Comparison of ENCODE assay signal across 12 cellular contexts in genomic region chr18:56563568-56563967, GRCh38.
DNase-seq lines count a peak whose midpoint lies in the region; ATAC-seq and TF ChIP-seq lines count a peak whose summit lies in the region.
"Had no signal": no experiment of that assay in that cellular context is flagged by ENCODE, and none has a peak within 500 bp of the region (broad histone marks: within the 10 kb centered on the region; RNA-seq: fewer than 3 reads in every experiment).

No MANE protein-coding gene starts in this region.

- no peaks in the 10 kb centered on the region for H4K20me1 ChIP-seq in OCI-LY3 (ENCODE audit: insufficient read depth, low read length)

- H3K36me3 Mint-ChIP-seq in T-helper 2 cell treated with Interferon-gamma antibody and Interleukin-4, amounts not matched to agents 5 μg/mL and 100 μg/mL, for 36 hours (ENCODE audit: low read depth) = no peaks in the 10 kb centered on the region
- H3K36me3 Mint-ChIP-seq in CD4-positive, alpha-beta T cell (ENCODE audit: low read depth) = no peaks in the 10 kb centered on the region
- H3K36me3 Mint-ChIP-seq: IgD-negative memory B cell, naive B cell had no signal

- intact Hi-C loops in CD4-positive, alpha-beta T cell (cut with DNase I, micrococcal nuclease) = no loop called here

- H3K4me1 Mint-ChIP-seq in T-helper 2 cell treated with Interferon-gamma antibody and Interleukin-4, amounts not matched to agents 5 μg/mL and 100 μg/mL, for 36 hours (ENCODE audit: low read depth) = no peaks in the 10 kb centered on the region
- H3K4me1 Mint-ChIP-seq in CD4-positive, alpha-beta T cell (ENCODE audit: low read depth) = no peaks in the 10 kb centered on the region

- H3K9me3 ChIP-seq in OCI-LY3 (ENCODE audit: insufficient read depth, low read length) = no peaks in the 10 kb centered on the region
- no peaks in the 10 kb centered on the region for H3K9me3 ChIP-seq in CD4-positive, alpha-beta T cell (ENCODE audit: control insufficient read depth, low read length)

- peak overlapping the region; percentile 18; the same call in 1 of the 2 replicates for H2AFZ ChIP-seq in OCI-LY3 (ENCODE audit: low read depth, low read length)

- H3K27ac ChIP-seq in OCI-LY3 (ENCODE audit: low read length) = no peak overlapping the region
- no peak overlapping the region for H3K27ac ChIP-seq in CD4-positive, alpha-beta T cell (ENCODE audit: low read depth, low read length)

- H3K4me2 ChIP-seq in OCI-LY3 (ENCODE audit: low read length) = no peak overlapping the region

- H3K9ac ChIP-seq in OCI-LY3 (ENCODE audit: low read length) = no peak overlapping the region

- POLR2A ChIA-PET in CD4-positive, alpha-beta T cell (lab: Charles Lee) = no interaction called here

- H3K79me2 ChIP-seq in OCI-LY3 (ENCODE audit: low read length) = no peaks in the 10 kb centered on the region

- peaks cover 45% of the 10 kb centered on the region for H3K4me1 ChIP-seq in OCI-LY3 (ENCODE audit: low read length)

- no peaks in the 10 kb centered on the region for H3K27me3 Mint-ChIP-seq in T-helper 2 cell treated with Interferon-gamma antibody and Interleukin-4, amounts not matched to agents 5 μg/mL and 100 μg/mL, for 36 hours (ENCODE audit: low read depth)
- H3K27me3 Mint-ChIP-seq in CD4-positive, alpha-beta T cell = peaks cover 5% of the 10 kb centered on the region

- H3K4me3 Mint-ChIP-seq in T-helper 2 cell treated with Interferon-gamma antibody and Interleukin-4, amounts not matched to agents 5 μg/mL and 100 μg/mL, for 36 hours = no peak overlapping the region
- no peak overlapping the region for H3K4me3 Mint-ChIP-seq in CD4-positive, alpha-beta T cell
- H3K4me3 Mint-ChIP-seq: activated naive CD4-positive, alpha-beta T cell treated with anti-CD3 and anti-CD28 coated beads for 36 hours; IgD-negative memory B cell; naive B cell; T-helper 1 cell treated with Interleukin-12 subunit alpha and Interleukin-12 subunit beta and Interleukin-4 antibody, amounts not matched to agents 30 μg/mL and 1 μg/mL, for 36 hours had no signal

- peak; percentile 81 for TF ChIP-seq CTCF in OCI-LY3 (IDR thresholded peaks at IDR 0.05; ENCODE audit: low read depth, low read length)
- no peak for TF ChIP-seq CTCF in CD4-positive, alpha-beta T cell (IDR thresholded peaks at IDR 0.05)

- H3K4me3 ChIP-seq in H7 (ENCODE audit: insufficient read depth, low read depth, low read length) = no peak overlapping the region
- H3K4me3 ChIP-seq in OCI-LY3 (ENCODE audit: low read length) = no peak overlapping the region

- no peaks in the 10 kb centered on the region for H3K36me3 ChIP-seq in H7 (replicated peaks; ENCODE audit: control insufficient read depth, insufficient read depth, low read length)
- H3K36me3 ChIP-seq in OCI-LY3 (replicated peaks; ENCODE audit: low read depth, low read length) = no peaks in the 10 kb centered on the region

- DNase-seq in COR-L47 (lab: John Stamatoyannopoulos, UW) = peak; percentile 25
- DNase-seq in H7 = peak; percentile 86
- DNase-seq in iPS DF 4.7 (ENCODE audit: extremely low read depth, low spot score) = peak; percentile 82
- DNase-seq in GM03348 (ENCODE audit: low spot score) = no peak
- no peak for DNase-seq in dermis blood vessel endothelial cell
- DNase-seq in T-helper 2 cell treated with Interferon-gamma antibody and Interleukin-4, amounts not matched to agents 5 μg/mL and 100 μg/mL, for 36 hours (ENCODE audit: low spot score) = no peak
- no peak for DNase-seq in CD4-positive, alpha-beta T cell
- DNase-seq: activated naive CD4-positive, alpha-beta T cell treated with anti-CD3 and anti-CD28 coated beads for 36 hours; naive B cell had no signal

- H3K27ac Mint-ChIP-seq in T-helper 2 cell treated with Interferon-gamma antibody and Interleukin-4, amounts not matched to agents 5 μg/mL and 100 μg/mL, for 36 hours = no peak overlapping the region
- H3K27ac Mint-ChIP-seq in CD4-positive, alpha-beta T cell = no peak overlapping the region
- H3K27ac Mint-ChIP-seq: activated naive CD4-positive, alpha-beta T cell treated with anti-CD3 and anti-CD28 coated beads for 36 hours; IgD-negative memory B cell; naive B cell; T-helper 1 cell treated with Interleukin-12 subunit alpha and Interleukin-12 subunit beta and Interleukin-4 antibody, amounts not matched to agents 30 μg/mL and 1 μg/mL, for 36 hours had no signal

- CTCF ChIA-PET in CD4-positive, alpha-beta T cell (lab: Charles Lee) = no interaction called here

- no peaks in the 10 kb centered on the region for H3K9me3 Mint-ChIP-seq in T-helper 2 cell treated with Interferon-gamma antibody and Interleukin-4, amounts not matched to agents 5 μg/mL and 100 μg/mL, for 36 hours
- H3K9me3 Mint-ChIP-seq in CD4-positive, alpha-beta T cell = no peaks in the 10 kb centered on the region
- H3K9me3 Mint-ChIP-seq: activated naive CD4-positive, alpha-beta T cell treated with anti-CD3 and anti-CD28 coated beads for 36 hours; IgD-negative memory B cell; naive B cell; T-helper 1 cell treated with Interleukin-12 subunit alpha and Interleukin-12 subunit beta and Interleukin-4 antibody, amounts not matched to agents 30 μg/mL and 1 μg/mL, for 36 hours had no signal

- no peak for ATAC-seq in CD4-positive, alpha-beta T cell (ENCODE audit: poor library complexity)

- H3K27me3 ChIP-seq in H7 (ENCODE audit: control insufficient read depth, insufficient read depth, low read length) (no peaks in the 10 kb centered on the region), OCI-LY3 (ENCODE audit: low read depth, low read length) (peaks cover 17% of the 10 kb centered on the region)
- H3K27me3 ChIP-seq in CD4-positive, alpha-beta T cell (ENCODE audit: control insufficient read depth, insufficient read depth, low read length) = no peaks in the 10 kb centered on the region

Comparison
In these comparisons a context has a peak if more than half of its experiments do, and no peak if none do; other contexts are left out.
1. DNase-seq: peak in COR-L47 (single experiment), H7 (single experiment) and iPS DF 4.7 (single experiment); none in GM03348 (single experiment), dermis blood vessel endothelial cell (single experiment), T-helper 2 cell treated with Interferon-gamma antibody and Interleukin-4, amounts not matched to agents 5 μg/mL and 100 μg/mL, for 36 hours (single experiment) and CD4-positive, alpha-beta T cell (0 of 10).